In genomic region chr17:65181237-65182061, GRCh38 we compare ENCODE assay signal across 8 cellular contexts.
A peak's percentile ranks its signal among the peaks of the same experiment; 100 is the strongest.
DNase-seq lines count a peak whose midpoint lies in the region; ATAC-seq and TF ChIP-seq lines count a peak whose summit lies in the region.

No MANE protein-coding gene starts in this region.

- CTCF ChIA-PET in activated naive CD4-positive, alpha-beta T cell treated with anti-CD3 and anti-CD28 coated beads, Interleukin-2, amount 10 ng/mL, durations not matched to agents 7 days and 5 days (lab: Charles Lee) = interaction anchor here (1.0 to 3.2 kb wide), 7 partner anchors 9 to 81 kb away, joined by 3 to 16 read pairs (median 4); partner anchors contain the start of gene RGS9

- H3K27ac ChIP-seq in WERI-Rb-1 = no peak overlapping the region

- peak; percentile 89 for DNase-seq in GM06990 (ENCODE audit: extremely low read depth, insufficient read length)
- DNase-seq in activated naive CD4-positive, alpha-beta T cell treated with anti-CD3 and anti-CD28 coated beads, Interleukin-2, amount 10 ng/mL, durations not matched to agents 7 days and 5 days = no peak
- no peak for DNase-seq in medulla oblongata (ENCODE audit: extremely low spot score)
- DNase-seq in NCI-H524 treated with DMSO at 0.1 percent for 48 hours (lab: John Stamatoyannopoulos, UW) = no peak
- no peak for DNase-seq in WERI-Rb-1
- no peak for DNase-seq in NCI-H345 (lab: John Stamatoyannopoulos, UW)

- H3K27me3 Mint-ChIP-seq in activated naive CD4-positive, alpha-beta T cell treated with anti-CD3 and anti-CD28 coated beads, Interleukin-2, amount 10 ng/mL, durations not matched to agents 7 days and 5 days = peaks cover 19% of the 10 kb centered on the region

- H3K4me1 Mint-ChIP-seq in activated naive CD4-positive, alpha-beta T cell treated with anti-CD3 and anti-CD28 coated beads, Interleukin-2, amount 10 ng/mL, durations not matched to agents 7 days and 5 days = peaks cover 63% of the 10 kb centered on the region

- H3K4me3 ChIP-seq in GM06990 (replicated peaks; ENCODE audit: low read depth, low read length) = no peak overlapping the region
- no peak overlapping the region for H3K4me3 ChIP-seq in WERI-Rb-1 (ENCODE audit: low read depth, low read length)

- H3K27me3 ChIP-seq in GM06990 (replicated peaks; ENCODE audit: control insufficient read depth, insufficient read depth, low read length) = no peaks in the 10 kb centered on the region
- no peaks in the 10 kb centered on the region for H3K27me3 ChIP-seq in WERI-Rb-1 (ENCODE audit: insufficient read depth, low read depth, severe bottlenecking)

- no peaks in the 10 kb centered on the region for H3K36me3 Mint-ChIP-seq in activated naive CD4-positive, alpha-beta T cell treated with anti-CD3 and anti-CD28 coated beads, Interleukin-2, amount 10 ng/mL, durations not matched to agents 7 days and 5 days

- peaks cover 2% of the 10 kb centered on the region for H3K9me3 ChIP-seq in WERI-Rb-1 (ENCODE audit: severe bottlenecking)

- H3K4me3 Mint-ChIP-seq in activated naive CD4-positive, alpha-beta T cell treated with anti-CD3 and anti-CD28 coated beads, Interleukin-2, amount 10 ng/mL, durations not matched to agents 7 days and 5 days = no peak overlapping the region

- ATAC-seq in GM21360 (IDR thresholded peaks at IDR 0.05; ENCODE audit: unreplicated experiment) (peak; percentile 61), HG03520 (IDR thresholded peaks at IDR 0.05; ENCODE audit: unreplicated experiment) (peak; percentile 63)

- peaks cover 7% of the 10 kb centered on the region for H3K9me3 Mint-ChIP-seq in activated naive CD4-positive, alpha-beta T cell treated with anti-CD3 and anti-CD28 coated beads, Interleukin-2, amount 10 ng/mL, durations not matched to agents 7 days and 5 days

- peak overlapping the region; percentile 17 for H3K27ac Mint-ChIP-seq in activated naive CD4-positive, alpha-beta T cell treated with anti-CD3 and anti-CD28 coated beads, Interleukin-2, amount 10 ng/mL, durations not matched to agents 7 days and 5 days

- no peak for TF ChIP-seq CTCF in GM06990 (IDR thresholded peaks at IDR 0.05; ENCODE audit: insufficient read depth, low read length, poor library complexity, severe bottlenecking)
- TF ChIP-seq CTCF in WERI-Rb-1 (IDR thresholded peaks at IDR 0.05; ENCODE audit: low read depth, low read length) = no peak

- H3K36me3 ChIP-seq in GM06990 (ENCODE audit: control insufficient read depth, insufficient read depth, low read length) (no peaks in the 10 kb centered on the region), WERI-Rb-1 (no peaks in the 10 kb centered on the region)
